In genomic region chr15:40110866-40111550, GRCh38 we compare ENCODE assay signal across 26 cellular contexts. TPM values are rescaled to one million over a fixed set of nuclear protein-coding genes. Genes with fewer than 3 reads are reported as not detected.
DNase-seq lines count a peak whose midpoint lies in the region; ATAC-seq, FAIRE-seq and TF ChIP-seq lines count a peak whose summit lies in the region.
"Had no signal": no experiment of that assay in that cellular context is flagged by ENCODE, and none has a peak within 500 bp of the region (broad histone marks: within the 10 kb centered on the region; RNA-seq: fewer than 3 reads in every experiment).

No MANE protein-coding gene starts in this region.

- H3K79me2 ChIP-seq in HepG2 (ENCODE audit: insufficient read depth, low read length) (peaks cover 2% of the 10 kb centered on the region), KMS-11 (ENCODE audit: insufficient read depth, low read depth) (peaks cover 4% of the 10 kb centered on the region; the same call in 1 of the 2 replicates)

- peak overlapping the region; percentile 14 to 66 (median 28) for H3K4me3 ChIP-seq in HepG2 (replicated peaks in 1 of 3; ENCODE audit: insufficient read depth in 1 of 3, low read depth in 2 of 3, low read length in 3 of 3)
- no peak overlapping the region for H3K4me3 ChIP-seq in right lobe of liver
- H3K4me3 ChIP-seq in KMS-11 (IDR thresholded peaks at IDR 0.05; ENCODE audit: insufficient read depth, low read depth, low read length): no peak overlapping the region
- H3K4me3 ChIP-seq in SJCRH30: no peak overlapping the region
- H3K4me3 ChIP-seq: MG63, psoas muscle, thyroid gland, vagina had no signal

- DNase-seq in HepG2 (ENCODE audit: low spot score): no peak
- DNase-seq in right lobe of liver: no peak
- DNase-seq in memory B cell (ENCODE audit: low spot score in 2 of 2): no peak
- DNase-seq in RWPE1 (ENCODE audit: low spot score): no peak
- no peak for DNase-seq in NCI-H1930 (lab: John Stamatoyannopoulos, UW)
- DNase-seq in SJCRH30: no peak
- no peak for DNase-seq in HTR-8/SVneo (ENCODE audit: insufficient read length, low spot score)
- DNase-seq: ACHN; activated CD4-positive, alpha-beta T cell treated with anti-CD3 and anti-CD28 coated beads for 36 hours; BE2C; central memory CD4-positive, alpha-beta T cell; glutamatergic neuron; KBM-7; mammary epithelial cell; MG63; NCI-H2081; NCI-H526 treated with DMSO at 0.1 percent for 48 hours; occipital lobe; psoas muscle; Right ventricle myocardium superior; stimulated activated CD4-positive, alpha-beta T cell treated with anti-CD3 and anti-CD28 coated beads, Interleukin-4, amount 100 ng/mL, for 1 hour; thyroid gland had no signal

- intact Hi-C loops in HepG2 (cut with micrococcal nuclease; ENCODE audit: unreplicated experiment) (no loop called here), right lobe of liver (cut with DNase I) (loop anchor here in 1 of 2 donors (10.0 kb wide), 1 partner anchor 56 kb away; no protein-coding TSS in a partner anchor)

- no peak for TF ChIP-seq RAD21 in HepG2 (CRISPR knock-in tag; IDR thresholded peaks at IDR 0.05)

- no TSS peak for BruUV-seq in HepG2 (replicated peaks; lab: Mats Ljungman, UMichigan)

- TF ChIP-seq POLR2A in HepG2 (IDR thresholded peaks at IDR 0.05; ENCODE audit: insufficient read depth in 1 of 2, low read depth in 2 of 2, low read length in 2 of 2) (no peak), right lobe of liver (IDR thresholded peaks at IDR 0.05) (no peak)

- H3K27ac ChIP-seq in HepG2 (ENCODE audit: extremely low read length, insufficient read depth, low read length) (no peak overlapping the region), right lobe of liver (no peak overlapping the region), KMS-11 (peak overlapping the region; percentile 31; the same call in 1 of the 2 replicates), RWPE1 (no peak overlapping the region), SJCRH30 (no peak overlapping the region)
- H3K27ac ChIP-seq: psoas muscle, thyroid gland, vagina had no signal

- H3K27me3 ChIP-seq in HepG2 (ENCODE audit: control insufficient read depth in 1 of 2, insufficient read depth in 2 of 2, low read length in 2 of 2): no peaks in the 10 kb centered on the region
- H3K27me3 ChIP-seq in right lobe of liver: no peaks in the 10 kb centered on the region
- no peaks in the 10 kb centered on the region for H3K27me3 ChIP-seq in KMS-11 (ENCODE audit: insufficient read depth, low read depth)
- no peaks in the 10 kb centered on the region for H3K27me3 ChIP-seq in SJCRH30
- H3K27me3 ChIP-seq: BE2C, MG63, thyroid gland, vagina had no signal

- peaks cover 43% of the 10 kb centered on the region for H3K4me1 Mint-ChIP-seq in memory B cell

- CTCF ChIA-PET in HepG2 (lab: Yijun Ruan, JAX; ENCODE audit: low intra/inter-chr PET ratio, low total read pairs) (no interaction called here), RWPE1 (lab: Yijun Ruan, JAX) (interaction anchor here (0.9 kb wide), 1 partner anchor 106 kb away, joined by 3 read pairs; no protein-coding TSS in a partner anchor)

- H3K4me3 Mint-ChIP-seq in memory B cell: peak overlapping the region; percentile 45
- H3K4me3 Mint-ChIP-seq: activated CD4-positive, alpha-beta T cell treated with anti-CD3 and anti-CD28 coated beads for 36 hours had no signal

- no peak for TF ChIP-seq CTCF in HepG2 (CRISPR knock-in tag; IDR thresholded peaks at IDR 0.05)
- no peak for TF ChIP-seq CTCF in right lobe of liver (IDR thresholded peaks at IDR 0.05)
- TF ChIP-seq CTCF in KMS-11 (conservative IDR thresholded peaks at IDR 0.05; ENCODE audit: low read depth, low read length): no peak
- no peak for TF ChIP-seq CTCF in RWPE1 (conservative IDR thresholded peaks at IDR 0.05; ENCODE audit: low read depth)

- H3K4me2 ChIP-seq in HepG2 (ENCODE audit: low read depth, low read length): peak overlapping the region; percentile 80
- peak overlapping the region; percentile 44; the same call in 1 of the 2 replicates for H3K4me2 ChIP-seq in KMS-11

- H3K4me1 ChIP-seq in HepG2 (ENCODE audit: insufficient read depth, low read length) (peaks cover 70% of the 10 kb centered on the region), right lobe of liver (peaks cover 0 to 24% (median 10%) of the 10 kb centered on the region in 4 donors), KMS-11 (ENCODE audit: low read depth, poor library complexity, severe bottlenecking) (peaks cover 87% of the 10 kb centered on the region), SJCRH30 (peaks cover 20% of the 10 kb centered on the region)

- H3K9ac ChIP-seq in HepG2 (ENCODE audit: insufficient read depth, low read depth, low read length) (no peak overlapping the region), KMS-11 (no peak overlapping the region)

- POLR2A ChIA-PET in HepG2 (lab: Yijun Ruan, JAX): interaction anchor here (8.4 to 14.1 kb wide), 2 partner anchors 18 to 28 kb away, joined by 150 to 371 read pairs; no protein-coding TSS in a partner anchor
- POLR2A ChIA-PET in RWPE1 (lab: Yijun Ruan, JAX; ENCODE audit: low non-redundant PET): no interaction called here

- no peaks in the 10 kb centered on the region for H4K20me1 ChIP-seq in HepG2 (ENCODE audit: insufficient read depth, low read length)
- H4K20me1 ChIP-seq in KMS-11 (ENCODE audit: insufficient read depth): no peaks in the 10 kb centered on the region

- H3K36me3 ChIP-seq in HepG2 (replicated peaks in 1 of 2; ENCODE audit: control insufficient read depth in 1 of 2, insufficient read depth in 2 of 2, low read length in 2 of 2): no peaks in the 10 kb centered on the region
- no peaks in the 10 kb centered on the region for H3K36me3 ChIP-seq in right lobe of liver
- H3K36me3 ChIP-seq in KMS-11 (ENCODE audit: insufficient read depth): no peaks in the 10 kb centered on the region
- H3K36me3 ChIP-seq in SJCRH30: no peaks in the 10 kb centered on the region
- H3K36me3 ChIP-seq: BE2C, MG63, thyroid gland, vagina had no signal

- no peaks in the 10 kb centered on the region for H3K36me3 Mint-ChIP-seq in memory B cell

- FAIRE-seq in HepG2 (lab: Jason Lieb, UNC): no peak
- no peak for FAIRE-seq in HTR-8/SVneo (lab: Jason Lieb, UNC)
- FAIRE-seq: GM12892 had no signal

- in situ Hi-C loops in HepG2 (cut with HindIII; ENCODE audit: extremely low pct_ligation_motif_present, low pct_unique_long_range_greater_than_20kb): loop anchor here (5.0 kb wide), 1 partner anchor 64 kb away; no protein-coding TSS in a partner anchor

- H2AFZ ChIP-seq in HepG2 (ENCODE audit: low read length) (no peak overlapping the region), KMS-11 (ENCODE audit: low read depth) (no peak overlapping the region)

- WGBS in HepG2 (ENCODE audit: low lambda C conversion rate): 29% methylated on average over 9 of the region's 9 CpGs
- 76% methylated on average over 7 of the region's 9 CpGs for WGBS in right lobe of liver (ENCODE audit: insufficient coverage, low coverage, low lambda C conversion rate, missing lambda C conversion rate)

- no peaks in the 10 kb centered on the region for H3K27me3 Mint-ChIP-seq in memory B cell

- no peak overlapping the region for H3K27ac Mint-ChIP-seq in memory B cell
- H3K27ac Mint-ChIP-seq: activated CD4-positive, alpha-beta T cell treated with anti-CD3 and anti-CD28 coated beads for 36 hours had no signal

- no peaks in the 10 kb centered on the region for H3K9me3 ChIP-seq in HepG2 (ENCODE audit: low read length)
- no peaks in the 10 kb centered on the region for H3K9me3 ChIP-seq in right lobe of liver
- H3K9me3 ChIP-seq in SJCRH30 (replicated peaks): no peaks in the 10 kb centered on the region
- H3K9me3 ChIP-seq: BE2C, MG63, psoas muscle, thyroid gland, vagina had no signal

- TF ChIP-seq EP300 in HepG2 (IDR thresholded peaks at IDR 0.05; ENCODE audit: low read depth in 2 of 2, low read length in 2 of 2) (no peak), HepG2 (CRISPR knock-in tag; IDR thresholded peaks at IDR 0.05; ENCODE audit: borderline replicate concordance) (no peak)

- no peaks in the 10 kb centered on the region for H3K9me3 Mint-ChIP-seq in memory B cell

- no peak for ATAC-seq in HepG2
- ATAC-seq in right lobe of liver: no peak
- no peak for ATAC-seq in memory B cell (ENCODE audit: low read depth)
- ATAC-seq: activated CD4-positive, alpha-beta T cell treated with anti-CD3 and anti-CD28 coated beads for 36 hours; esophagus mucosa; psoas muscle had no signal

RNA-seq across cellular contexts. Expression of gene BMF, which starts 2.3 kb away (rescaled TPM):
- total RNA-seq in HepG2 (2016; rRNA removed; fragmentation: Illumina TruSeq; extraction: Trizol) (5.4 and 8.7 TPM in 2 replicates), right lobe of liver (1 to 10 TPM; 1.7 to 7.3 (median 3.4) TPM)
- 0.88 and 1.0 TPM in 2 replicates for total RNA-seq in HepG2 (2016; cell fraction: cytosol; rRNA removed; fragmentation: Illumina TruSeq; extraction: Trizol; ENCODE audit: low read depth)
- total RNA-seq in HepG2 (2016; cell fraction: insoluble cytoplasmic fraction; rRNA removed; fragmentation: Illumina TruSeq; extraction: Trizol): 5.1 and 9.6 TPM in 2 replicates
- 2.8 and 3.2 TPM in 2 replicates for total RNA-seq in HepG2 (2016; cell fraction: membrane; rRNA removed; fragmentation: Illumina TruSeq; extraction: Trizol)
- 11.8 and 14.8 TPM in 2 replicates for total RNA-seq in HepG2 (2016; cell fraction: nucleus; rRNA removed; fragmentation: Illumina TruSeq; extraction: Trizol)
- polyA plus RNA-seq in HepG2 (2011; rRNA removed): 15.9 and 32.7 TPM in 2 replicates
- 12.2 and 20.6 TPM in 2 replicates for polyA plus RNA-seq in HepG2 (2011; cell fraction: cytosol; rRNA removed)
- polyA plus RNA-seq in HepG2 (2011; cell fraction: nucleus; rRNA removed): 28.3 and 48.7 TPM in 2 replicates
- 14.9 and 27.8 TPM in 2 replicates for polyA plus RNA-seq in HepG2 (2012)
- polyA plus RNA-seq in HepG2 (2016; cell fraction: cytosol; fragmentation: Illumina TruSeq; extraction: Trizol; ENCODE audit: low read depth): 0.38 and 0.44 TPM in 2 replicates
- 4.3 and 4.9 TPM in 2 replicates for polyA plus RNA-seq in HepG2 (2016; cell fraction: insoluble cytoplasmic fraction; fragmentation: Illumina TruSeq; extraction: Trizol; ENCODE audit: low read depth)
- polyA plus RNA-seq in HepG2 (2016; cell fraction: membrane; fragmentation: Illumina TruSeq; extraction: Trizol; ENCODE audit: low read depth): 0.95 and 1.0 TPM in 2 replicates
- 13.0 and 15.3 TPM in 2 replicates for polyA plus RNA-seq in HepG2 (2016; cell fraction: nucleus; fragmentation: Illumina TruSeq; extraction: Trizol; ENCODE audit: insufficient read depth, low read depth)
- polyA minus RNA-seq in HepG2 (2011; rRNA and poly(A)+ RNA removed; ENCODE audit: low replicate concordance): 3.0 and 44.4 TPM in 2 replicates
- 11.2 and 23.6 TPM in 2 replicates for polyA minus RNA-seq in HepG2 (2011; cell fraction: cytosol; rRNA and poly(A)+ RNA removed)
- polyA minus RNA-seq in HepG2 (2011; cell fraction: nucleus; rRNA and poly(A)+ RNA removed): 23.4 and 35.4 TPM in 2 replicates
- 6.5 and 6.7 TPM in 2 replicates for total RNA-seq in SJCRH30 (2014; rRNA removed; shearing (Covaris generic))

RNA-seq across cellular contexts. Expression of gene BUB1B, which starts 49.9 kb away (rescaled TPM):
- total RNA-seq in HepG2 (2016; rRNA removed; fragmentation: Illumina TruSeq; extraction: Trizol): 63.5 and 71.9 TPM in 2 replicates
- total RNA-seq in HepG2 (2016; cell fraction: cytosol; rRNA removed; fragmentation: Illumina TruSeq; extraction: Trizol; ENCODE audit: low read depth): 14.9 and 17.0 TPM in 2 replicates
- total RNA-seq in HepG2 (2016; cell fraction: insoluble cytoplasmic fraction; rRNA removed; fragmentation: Illumina TruSeq; extraction: Trizol): 60.4 and 74.3 TPM in 2 replicates
- 19.2 and 19.9 TPM in 2 replicates for total RNA-seq in HepG2 (2016; cell fraction: membrane; rRNA removed; fragmentation: Illumina TruSeq; extraction: Trizol)
- 68.9 and 70.1 TPM in 2 replicates for total RNA-seq in HepG2 (2016; cell fraction: nucleus; rRNA removed; fragmentation: Illumina TruSeq; extraction: Trizol)
- 16.0 and 26.2 TPM in 2 replicates for polyA plus RNA-seq in HepG2 (2011; rRNA removed)
- 6.4 and 7.2 TPM in 2 replicates for polyA plus RNA-seq in HepG2 (2011; cell fraction: cytosol; rRNA removed)
- 24.4 and 31.6 TPM in 2 replicates for polyA plus RNA-seq in HepG2 (2011; cell fraction: nucleus; rRNA removed)
- polyA plus RNA-seq in HepG2 (2012): 11.0 and 22.9 TPM in 2 replicates
- 2.0 and 2.3 TPM in 2 replicates for polyA plus RNA-seq in HepG2 (2016; cell fraction: cytosol; fragmentation: Illumina TruSeq; extraction: Trizol; ENCODE audit: low read depth)
- 56.3 and 61.0 TPM in 2 replicates for polyA plus RNA-seq in HepG2 (2016; cell fraction: insoluble cytoplasmic fraction; fragmentation: Illumina TruSeq; extraction: Trizol; ENCODE audit: low read depth)
- 4.9 and 5.6 TPM in 2 replicates for polyA plus RNA-seq in HepG2 (2016; cell fraction: membrane; fragmentation: Illumina TruSeq; extraction: Trizol; ENCODE audit: low read depth)
- polyA plus RNA-seq in HepG2 (2016; cell fraction: nucleus; fragmentation: Illumina TruSeq; extraction: Trizol; ENCODE audit: insufficient read depth, low read depth): 94.8 and 96.7 TPM in 2 replicates
- 11.0 and 45.9 TPM in 2 replicates for polyA minus RNA-seq in HepG2 (2011; rRNA and poly(A)+ RNA removed; ENCODE audit: low replicate concordance)
- 9.9 and 10.4 TPM in 2 replicates for polyA minus RNA-seq in HepG2 (2011; cell fraction: cytosol; rRNA and poly(A)+ RNA removed)
- 50.4 and 68.2 TPM in 2 replicates for polyA minus RNA-seq in HepG2 (2011; cell fraction: nucleus; rRNA and poly(A)+ RNA removed)
- total RNA-seq in right lobe of liver: 1 to 10 TPM in 3 of 6 experiments, under 1 TPM in 2, not detected in 1; 0.39 to 1.7 (median 1.2) TPM
- total RNA-seq in SJCRH30 (2014; rRNA removed; shearing (Covaris generic)): 90.7 and 105 TPM in 2 replicates

Comparison
In these comparisons a context has a peak if more than half of its experiments do, and no peak if none do; other contexts are left out.
1. H3K4me3 ChIP-seq: peak in HepG2 (3 of 3); none in right lobe of liver (0 of 3), KMS-11 (single experiment) and SJCRH30 (single experiment).
2. RNA of gene BUB1B, which starts 49.9 kb away (total RNA-seq): 90.7 to 105 TPM in SJCRH30 and 14.9 to 74.3 TPM in HepG2; 0.39 to 1.7 TPM in right lobe of liver; every median in the first group is over 4 times any median in the second.